Comparison of ENCODE assay signal across 10 cellular contexts in genomic region chr7:16754869-16755317, GRCh38. TPM values are rescaled to one million over a fixed set of nuclear protein-coding genes. Genes with fewer than 3 reads are reported as not detected.
DNase-seq lines count a peak whose midpoint lies in the region; ATAC-seq, FAIRE-seq and TF ChIP-seq lines count a peak whose summit lies in the region.
"Had no signal": no experiment of that assay in that cellular context is flagged by ENCODE, and none has a peak within 500 bp of the region (broad histone marks: within the 10 kb centered on the region; RNA-seq: fewer than 3 reads in every experiment).

No MANE protein-coding gene starts in this region.

- H3K27ac ChIP-seq in kidney (ENCODE audit: low read depth in 2 of 2, low read length in 2 of 2), result peak overlapping the region in 1 of 2 donors; percentile 65
- H3K27ac ChIP-seq in transverse colon, result peak overlapping the region; percentile 75 to 87 (median 84)

- peaks cover 30% of the 10 kb centered on the region for H3K27me3 Mint-ChIP-seq in activated naive CD4-positive, alpha-beta T cell treated with anti-CD3 and anti-CD28 coated beads, Interleukin-2, amount 50 U/mL, for 24 hours
- H3K27me3 Mint-ChIP-seq in activated CD8-positive, alpha-beta T cell treated with anti-CD3 and anti-CD28 coated beads, Interleukin-2, amount 10 ng/mL, durations not matched to agents 7 days and 5 days (ENCODE audit: low read depth), result peaks cover 32% of the 10 kb centered on the region

- H3K9me3 ChIP-seq in kidney (ENCODE audit: control insufficient read depth in 1 of 2, low read length in 2 of 2) (no peaks in the 10 kb centered on the region), transverse colon (no peaks in the 10 kb centered on the region)

- H3K27me3 ChIP-seq in transverse colon, result no peaks in the 10 kb centered on the region

- H3K9ac ChIP-seq in kidney (ENCODE audit: low read length in 2 of 2), result no peak overlapping the region

- ATAC-seq in activated naive CD4-positive, alpha-beta T cell treated with anti-CD3 and anti-CD28 coated beads, Interleukin-2, amount 50 U/mL, for 72 hours, result no peak
- ATAC-seq in activated CD8-positive, alpha-beta T cell treated with anti-CD3 and anti-CD28 coated beads, Interleukin-2, amount 10 ng/mL, durations not matched to agents 7 days and 5 days, result no peak
- no peak for ATAC-seq in HG03571 (IDR thresholded peaks at IDR 0.05; ENCODE audit: unreplicated experiment)

- CTCF ChIA-PET in activated CD8-positive, alpha-beta T cell treated with anti-CD3 and anti-CD28 coated beads, Interleukin-2, amount 10 ng/mL, durations not matched to agents 7 days and 5 days (lab: Charles Lee), result no interaction called here

- H3K4me1 ChIP-seq in kidney (ENCODE audit: control insufficient read depth in 1 of 2, insufficient read depth in 1 of 2, low read depth in 1 of 2, low read length in 2 of 2) (peaks cover 0 to 5% of the 10 kb centered on the region in 2 donors), transverse colon (peaks cover 0 to 6% (median 2%) of the 10 kb centered on the region in 4 donors)

- intact Hi-C loops in kidney (cut with DNase I) (no loop called here), transverse colon (cut with DNase I; ENCODE audit: low total_unique reads) (no loop called here)

- DNase-seq in activated naive CD4-positive, alpha-beta T cell treated with anti-CD3 and anti-CD28 coated beads, Interleukin-2, amount 50 U/mL, for 72 hours (ENCODE audit: low spot score in 2 of 2), result no peak
- no peak for DNase-seq in activated CD8-positive, alpha-beta T cell treated with anti-CD3 and anti-CD28 coated beads, Interleukin-2, amount 10 ng/mL, durations not matched to agents 7 days and 5 days
- no peak for DNase-seq in kidney
- DNase-seq in transverse colon, result no peak
- DNase-seq in H54 (ENCODE audit: insufficient read length, low spot score), result no peak
- DNase-seq in medulla oblongata (ENCODE audit: extremely low spot score), result no peak

- whole genome bisulfite sequencing in transverse colon (ENCODE audit: low coverage in 1 of 2), 2 donors, result 39 to 64% methylated on average over 4 to 5 of the region's 5 CpGs

- H3K9me3 Mint-ChIP-seq in activated naive CD4-positive, alpha-beta T cell treated with anti-CD3 and anti-CD28 coated beads, Interleukin-2, amount 50 U/mL, for 24 hours, result no peaks in the 10 kb centered on the region
- H3K9me3 Mint-ChIP-seq in activated naive CD4-positive, alpha-beta T cell treated with anti-CD3 and anti-CD28 coated beads, Interleukin-2, amount 50 U/mL, for 72 hours, result no peaks in the 10 kb centered on the region
- no peaks in the 10 kb centered on the region for H3K9me3 Mint-ChIP-seq in activated CD8-positive, alpha-beta T cell treated with anti-CD3 and anti-CD28 coated beads, Interleukin-2, amount 10 ng/mL, durations not matched to agents 7 days and 5 days (ENCODE audit: insufficient read depth)

- H3K36me3 ChIP-seq in kidney (ENCODE audit: control insufficient read depth in 1 of 2, insufficient read depth in 2 of 2, low read length in 2 of 2) (no peaks in the 10 kb centered on the region), transverse colon (no peaks in the 10 kb centered on the region)

- TF ChIP-seq POLR2A in transverse colon (IDR thresholded peaks at IDR 0.05), result no peak
- TF ChIP-seq POLR2A in H54 (IDR thresholded peaks at IDR 0.05; ENCODE audit: low read depth, low read length), result no peak

- H3K27ac Mint-ChIP-seq in activated naive CD4-positive, alpha-beta T cell treated with anti-CD3 and anti-CD28 coated beads, Interleukin-2, amount 50 U/mL, for 24 hours, result no peak overlapping the region
- no peak overlapping the region for H3K27ac Mint-ChIP-seq in activated naive CD4-positive, alpha-beta T cell treated with anti-CD3 and anti-CD28 coated beads, Interleukin-2, amount 50 U/mL, for 72 hours
- H3K27ac Mint-ChIP-seq in activated CD8-positive, alpha-beta T cell treated with anti-CD3 and anti-CD28 coated beads, Interleukin-2, amount 10 ng/mL, durations not matched to agents 7 days and 5 days, result no peak overlapping the region

- in situ Hi-C loops in transverse colon (cut with MboI; ENCODE audit: low pct_ligation_motif_present in 1 of 4, low pct_unique_long_range_greater_than_20kb in 1 of 4, low sequenced_read_pairs in 3 of 4), result no loop called here

- peak overlapping the region; percentile 81 for H3K4me3 Mint-ChIP-seq in activated naive CD4-positive, alpha-beta T cell treated with anti-CD3 and anti-CD28 coated beads, Interleukin-2, amount 50 U/mL, for 24 hours
- peak overlapping the region; percentile 71 for H3K4me3 Mint-ChIP-seq in activated CD8-positive, alpha-beta T cell treated with anti-CD3 and anti-CD28 coated beads, Interleukin-2, amount 10 ng/mL, durations not matched to agents 7 days and 5 days

- peaks cover 2% of the 10 kb centered on the region for H3K36me3 Mint-ChIP-seq in activated naive CD4-positive, alpha-beta T cell treated with anti-CD3 and anti-CD28 coated beads, Interleukin-2, amount 50 U/mL, for 24 hours
- H3K36me3 Mint-ChIP-seq in activated naive CD4-positive, alpha-beta T cell treated with anti-CD3 and anti-CD28 coated beads, Interleukin-2, amount 50 U/mL, for 72 hours, result peaks cover 7 to 8% of the 10 kb centered on the region in 2 donors
- H3K36me3 Mint-ChIP-seq in activated CD8-positive, alpha-beta T cell treated with anti-CD3 and anti-CD28 coated beads, Interleukin-2, amount 10 ng/mL, durations not matched to agents 7 days and 5 days (ENCODE audit: low read depth), result no peaks in the 10 kb centered on the region

- TF ChIP-seq CTCF in kidney (IDR thresholded peaks at IDR 0.05; ENCODE audit: borderline replicate concordance, extremely low read depth, insufficient read depth), result no peak
- TF ChIP-seq CTCF in transverse colon (IDR thresholded peaks at IDR 0.05), result no peak

- FAIRE-seq in kidney (lab: Jason Lieb, UNC) (no peak), H54 (lab: Jason Lieb, UNC) (no peak)
- FAIRE-seq: G401.6 had no signal

- no peak for TF ChIP-seq EP300 in transverse colon (IDR thresholded peaks at IDR 0.05; ENCODE audit: low read depth)

- peaks cover 11% of the 10 kb centered on the region for H3K4me1 Mint-ChIP-seq in activated naive CD4-positive, alpha-beta T cell treated with anti-CD3 and anti-CD28 coated beads, Interleukin-2, amount 50 U/mL, for 24 hours
- H3K4me1 Mint-ChIP-seq in activated CD8-positive, alpha-beta T cell treated with anti-CD3 and anti-CD28 coated beads, Interleukin-2, amount 10 ng/mL, durations not matched to agents 7 days and 5 days (ENCODE audit: low read depth), result peaks cover 19% of the 10 kb centered on the region

- POLR2A ChIA-PET in activated CD8-positive, alpha-beta T cell treated with anti-CD3 and anti-CD28 coated beads, Interleukin-2, amount 10 ng/mL, durations not matched to agents 7 days and 5 days (lab: Charles Lee), result no interaction called here

- H3K4me3 ChIP-seq in kidney (ENCODE audit: low read length in 2 of 2), result peak overlapping the region; percentile 75 to 80
- peak overlapping the region in 3 of 4 donors; percentile 65 to 95 (median 79) for H3K4me3 ChIP-seq in transverse colon

RNA-seq across cellular contexts. Expression of gene TSPAN13, which starts 1.3 kb away (rescaled TPM):
- total RNA-seq in activated naive CD4-positive, alpha-beta T cell treated with anti-CD3 and anti-CD28 coated beads, Interleukin-2, amount 50 U/mL, for 72 hours, result 1 to 10 TPM in 1 of 2 donors, under 1 TPM in 1; 0.34 to 1.2 TPM
- 1 to 10 TPM in 1 of 2 experiments, under 1 TPM in 1; 0.81 to 1.3 TPM for total RNA-seq in activated CD8-positive, alpha-beta T cell treated with anti-CD3 and anti-CD28 coated beads, Interleukin-2, amount 10 ng/mL, durations not matched to agents 7 days and 5 days
- total RNA-seq in kidney, result 23.8 TPM
- 10.2 TPM for polyA plus RNA-seq in kidney (ENCODE audit: insufficient read depth, low read depth, low replicate concordance)
- 10 to 100 TPM in 3 of 4 donors, 1 to 10 TPM in 1; 6.8 to 44.4 (median 21.4) TPM for total RNA-seq in transverse colon

RNA-seq across cellular contexts. Expression of gene AGR2, which starts 49.9 kb away (rescaled TPM):
- total RNA-seq in activated naive CD4-positive, alpha-beta T cell treated with anti-CD3 and anti-CD28 coated beads, Interleukin-2, amount 50 U/mL, for 72 hours, result not detected
- not detected for total RNA-seq in activated CD8-positive, alpha-beta T cell treated with anti-CD3 and anti-CD28 coated beads, Interleukin-2, amount 10 ng/mL, durations not matched to agents 7 days and 5 days
- total RNA-seq in kidney, result 164 TPM
- polyA plus RNA-seq in kidney (ENCODE audit: insufficient read depth, low read depth, low replicate concordance), result 15.1 TPM
- total RNA-seq in transverse colon, result 100 to 1,000 TPM in 3 of 4 donors, 10 to 100 TPM in 1; 32.9 to 297 (median 215) TPM
- total RNA-seq: HT1080 had no signal

Comparison
In these comparisons a context has a peak if more than half of its experiments do, and no peak if none do; other contexts are left out.
1. RNA of gene AGR2, which starts 49.9 kb away (total RNA-seq): 32.9 to 297 TPM in transverse colon and 164 TPM in kidney (single experiment); not detected in activated naive CD4-positive, alpha-beta T cell treated with anti-CD3 and anti-CD28 coated beads, Interleukin-2, amount 50 U/mL, for 72 hours and not detected in activated CD8-positive, alpha-beta T cell treated with anti-CD3 and anti-CD28 coated beads, Interleukin-2, amount 10 ng/mL, durations not matched to agents 7 days and 5 days; every median in the first group is over 10 times any median in the second.